In genomic region chr17:50707296-50708049, GRCh38 we compare ENCODE assay signal across 8 cellular contexts. TPM values are rescaled to one million over a fixed set of nuclear protein-coding genes. Genes with fewer than 3 reads are reported as not detected.
DNase-seq lines count a peak whose midpoint lies in the region; ATAC-seq and TF ChIP-seq lines count a peak whose summit lies in the region.

TSS of gene ANKRD40 (minus strand) at chr17:50707914. CDS start at chr17:50707654, 260 bp downstream.

- POLR2A ChIA-PET in PC-3 (lab: Charles Lee; ENCODE audit: unreplicated experiment), result interaction anchor here (0.5 to 1.1 kb wide), 6 partner anchors 12 to 349 kb away, joined by 3 to 11 read pairs (median 4); partner anchors contain the start of genes LUC7L3 and TOB1

- no peak for TF ChIP-seq CTCF in PC-3 (conservative IDR thresholded peaks at IDR 0.05; ENCODE audit: low read depth, low read length)
- TF ChIP-seq CTCF in epithelial cell of proximal tubule (conservative IDR thresholded peaks at IDR 0.05; ENCODE audit: low read depth, low read length), result no peak

- TF ChIP-seq RAD21 in Ishikawa (IDR thresholded peaks at IDR 0.05; ENCODE audit: low read depth), result no peak

- CTCF ChIA-PET in PC-3 (lab: Charles Lee), result interaction anchor here (0.5 kb wide), 1 partner anchor 12 kb away, joined by 3 read pairs; no protein-coding TSS in a partner anchor

- BruUV-seq in PC-3 (replicated peaks; lab: Mats Ljungman, UMichigan), result TSS peak; percentile 53

- no peaks in the 10 kb centered on the region for H3F3A ChIP-seq in PC-3 (ENCODE audit: low read length, unreplicated experiment)

- peaks cover 14% of the 10 kb centered on the region for H3K36me3 ChIP-seq in PC-3 (ENCODE audit: low read depth, low read length)
- peaks cover 3 to 7% of the 10 kb centered on the region in 2 donors for H3K36me3 ChIP-seq in mucosa of rectum (ENCODE audit: control insufficient read depth in 2 of 2, insufficient read depth in 2 of 2, low read length in 2 of 2)

- DNase-seq in DMS153 (lab: John Stamatoyannopoulos, UW), result peak; percentile 82
- peak; percentile 98 for DNase-seq in PC-3
- DNase-seq in activated T-cell treated with anti-CD3 and anti-CD28 coated beads for 48 hours (ENCODE audit: low read depth), result peak; percentile 91
- no peak for DNase-seq in epithelial cell of proximal tubule (ENCODE audit: low read depth)
- peak; percentile 81 to 84 for DNase-seq in stimulated activated CD8-positive, alpha-beta memory T cell treated with anti-CD3 and anti-CD28 coated beads, Interleukin-4, amount 100 ng/mL, for 4 hours (ENCODE audit: low read depth in 2 of 2, low spot score in 1 of 2)

- H4K20me1 ChIP-seq in PC-3 (ENCODE audit: low read length), result no peaks in the 10 kb centered on the region

- H3K4me1 ChIP-seq in PC-3 (ENCODE audit: insufficient read depth, low read length) (peaks cover 23% of the 10 kb centered on the region), mucosa of rectum (ENCODE audit: control insufficient read depth in 2 of 2, insufficient read depth in 2 of 2, low read length in 2 of 2) (peaks cover 14 to 15% of the 10 kb centered on the region in 2 donors)

- H3K4me3 ChIP-seq in PC-3 (ENCODE audit: low read length) (peak within 1 kb of the TSS; percentile 82), epithelial cell of proximal tubule (ENCODE audit: low read depth, low read length) (peak within 1 kb of the TSS; percentile 76), mucosa of rectum (ENCODE audit: low read length in 2 of 2) (peak within 1 kb of the TSS; percentile 69 to 88)

- no peaks in the 10 kb centered on the region for H3K9me3 ChIP-seq in PC-3 (ENCODE audit: low read length)
- H3K9me3 ChIP-seq in mucosa of rectum (ENCODE audit: control insufficient read depth in 2 of 2, low read length in 2 of 2), result no peaks in the 10 kb centered on the region

- intact Hi-C loops in PC-3 (cut with micrococcal nuclease), result loop anchor here (1.0 kb wide), 1 partner anchor 12 kb away; the partner anchor contains the start of gene LUC7L3

- H3K27ac ChIP-seq in PC-3 (ENCODE audit: low read length) (peak within 1 kb of the TSS; percentile 84), mucosa of rectum (ENCODE audit: low read depth in 2 of 2, low read length in 2 of 2) (peak within 1 kb of the TSS; percentile 91 to 97)

- ATAC-seq in GM21619 (IDR thresholded peaks at IDR 0.05; ENCODE audit: unreplicated experiment) (peak; percentile 71), PC-3 (peak; percentile 71)

- H3K9ac ChIP-seq in PC-3 (ENCODE audit: low read length), result peak within 1 kb of the TSS; percentile 97
- peak within 1 kb of the TSS; percentile 80 to 99 for H3K9ac ChIP-seq in mucosa of rectum (ENCODE audit: low read depth in 1 of 2, low read length in 2 of 2)

- peak within 1 kb of the TSS; percentile 93 for H3K4me2 ChIP-seq in PC-3 (ENCODE audit: low read length)

- H3K9me2 ChIP-seq in PC-3 (replicated peaks; ENCODE audit: low read length), result no peaks in the 10 kb centered on the region

- peaks cover 66% of the 10 kb centered on the region for H3K79me2 ChIP-seq in PC-3 (ENCODE audit: low read length)

- H2AFZ ChIP-seq in PC-3 (ENCODE audit: low read length), result peak within 1 kb of the TSS; percentile 68

- peak; percentile 57; the same call in 1 of the 2 replicates for TF ChIP-seq EP300 in Ishikawa (IDR thresholded peaks at IDR 0.05; ENCODE audit: borderline replicate concordance)

- no peaks in the 10 kb centered on the region for H3K27me3 ChIP-seq in PC-3 (ENCODE audit: low read length)
- H3K27me3 ChIP-seq in mucosa of rectum (ENCODE audit: control insufficient read depth in 2 of 2, insufficient read depth in 2 of 2, low read length in 2 of 2), result no peaks in the 10 kb centered on the region

TF ChIP-seq in Ishikawa, 13 proteins besides CTCF, POLR2A, EP300 and RAD21:
- TF ChIP-seq USF1 (IDR thresholded peaks at IDR 0.05) (peak; percentile 85), REST (IDR thresholded peaks at IDR 0.05; ENCODE audit: low read depth) (no peak), ZBTB7A (IDR thresholded peaks at IDR 0.05; ENCODE audit: low read depth) (0 out of 2 replicates have a peak, but pooled peaks have one; percentile 30), EGR1 (IDR thresholded peaks at IDR 0.05) (no peak), TCF12 (IDR thresholded peaks at IDR 0.05; ENCODE audit: low read depth) (peak; percentile 80; the same call in 1 of the 2 replicates), FOXM1 (IDR thresholded peaks at IDR 0.05; ENCODE audit: borderline replicate concordance, low read depth) (no peak), YY1 (IDR thresholded peaks at IDR 0.05; ENCODE audit: low read depth) (peak; percentile 80), CEBPB (IDR thresholded peaks at IDR 0.05) (0 out of 2 replicates have a peak, but pooled peaks have one; percentile 42), MAX (IDR thresholded peaks at IDR 0.05) (peak; percentile 95), NFIC (IDR thresholded peaks at IDR 0.05) (peak; percentile 54; the same call in 1 of the 2 replicates), TAF1 (IDR thresholded peaks at IDR 0.05; ENCODE audit: low read depth) (peak; percentile 93), CREB1 (IDR thresholded peaks at IDR 0.05; ENCODE audit: low read depth) (no peak), TEAD4 (IDR thresholded peaks at IDR 0.05) (no peak)

RNA-seq across cellular contexts. Expression of gene ANKRD40, which starts in this region (rescaled TPM):
- total RNA-seq in PC-3 (2014; rRNA removed) (44.2 and 44.3 TPM in 2 replicates), epithelial cell of proximal tubule (27.3 and 42.2 TPM in 2 replicates)
